ENCODE assay signal across 12 cellular contexts in genomic region chr9:72485821-72486605, GRCh38. TPM values are rescaled to one million over a fixed set of nuclear protein-coding genes. Genes with fewer than 3 reads are reported as not detected.
DNase-seq lines count a peak whose midpoint lies in the region; ATAC-seq lines count a peak whose summit lies in the region.
"Had no signal": no experiment of that assay in that cellular context is flagged by ENCODE, and none has a peak within 500 bp of the region (broad histone marks: within the 10 kb centered on the region; RNA-seq: fewer than 3 reads in every experiment).

No MANE protein-coding gene starts in this region.

- in situ Hi-C loops in GM23248 (cut with MboI), result no loop called here

- H3K36me3 ChIP-seq in GM23248 (ENCODE audit: low read depth), result no peaks in the 10 kb centered on the region
- H3K36me3 ChIP-seq: esophagus muscularis mucosa had no signal

- no peaks in the 10 kb centered on the region for H3K9me2 ChIP-seq in GM23248 (ENCODE audit: insufficient read depth)

- H3K4me2 ChIP-seq in GM23248 (ENCODE audit: unreplicated experiment), result no peak overlapping the region
- H3K4me2 ChIP-seq: KMS-11 had no signal

- 0 out of 2 replicates have a peak, but pooled peaks cover 3% of the 10 kb centered on the region for H3K4me1 ChIP-seq in GM23248 (ENCODE audit: insufficient read depth)
- H3K4me1 ChIP-seq: esophagus muscularis mucosa had no signal

- 80 to 81% methylated on average over 3 of the region's 3 CpGs for WGBS in GM23248 (ENCODE audit: low coverage in 1 of 2, low lambda C conversion rate in 2 of 2, missing lambda C conversion rate in 2 of 2), 2 experiments

- H3K9me3 ChIP-seq in GM23248 (ENCODE audit: low read depth), result no peaks in the 10 kb centered on the region
- H3K9me3 ChIP-seq: esophagus muscularis mucosa had no signal

- H3K9ac ChIP-seq in GM23248, result no peak overlapping the region
- H3K9ac ChIP-seq: KMS-11 had no signal

- no peaks in the 10 kb centered on the region for H3F3A ChIP-seq in GM23248 (ENCODE audit: insufficient read depth)

- H2AFZ ChIP-seq in GM23248, result no peak overlapping the region

- no peaks in the 10 kb centered on the region for H3K27me3 ChIP-seq in GM23248 (replicated peaks; ENCODE audit: insufficient read depth)
- H3K27me3 ChIP-seq: esophagus muscularis mucosa had no signal

- no peak overlapping the region for H3K4me3 ChIP-seq in GM23248
- H3K4me3 ChIP-seq: esophagus muscularis mucosa had no signal

- DNase-seq in GM23248 (peak; percentile 16), RPMI7951 (ENCODE audit: low read depth) (peak; percentile 49), fibroblast of the conjunctiva (ENCODE audit: low read depth) (peak; percentile 12), retina (peak; percentile 34), NOMO-1 treated with dmso at 0.1 percent for 144 hours (lab: John Stamatoyannopoulos, UW; ENCODE audit: unreplicated experiment) (no peak)
- no peak for DNase-seq in stimulated activated CD4-positive, alpha-beta T cell treated with anti-CD3 and anti-CD28 coated beads, Interleukin-12 subunit alpha, Interleukin-12 subunit beta, amount 100 ng/mL, for 4 hours
- DNase-seq: CD8-positive, alpha-beta memory T cell; islet precursor cell had no signal

- H4K20me1 ChIP-seq in GM23248 (ENCODE audit: insufficient read depth), result no peaks in the 10 kb centered on the region

- H3K79me2 ChIP-seq in GM23248 (ENCODE audit: insufficient read depth), result no peaks in the 10 kb centered on the region

- H3K27ac ChIP-seq in GM23248, result no peak overlapping the region
- H3K27ac ChIP-seq: esophagus muscularis mucosa, KMS-11 had no signal

- no peak for ATAC-seq in GM18519 (IDR thresholded peaks at IDR 0.05; ENCODE audit: low FRiP score, unreplicated experiment)
- ATAC-seq: activated CD4-positive, CD25-positive, alpha-beta regulatory T cell treated with anti-CD3 and anti-CD28 coated beads, Interleukin-2, amount 50 U/mL, for 24 hours had no signal

RNA-seq across cellular contexts. Expression of gene TMC1, which starts 35.4 kb away (rescaled TPM):
- total RNA-seq in GM23248 (2014; rRNA removed; shearing (Covaris generic)), result 2.4 TPM in 1 of 2 replicates, not detected in the other
- 0.32 and 0.45 TPM in 2 replicates for polyA plus RNA-seq in GM23248 (2016; fragmentation: Nextera tagmentation; extraction: Ambion mirVana)
- 0.29 TPM in 1 of 2 replicates, not detected in the other for total RNA-seq in RPMI7951 (2014; rRNA removed; shearing (Covaris generic))
- total RNA-seq: CD8-positive, alpha-beta memory T cell; esophagus muscularis mucosa had no signal
- polyA plus RNA-seq: CD8-positive, alpha-beta memory T cell had no signal

Comparison
In these comparisons a context has a peak if more than half of its experiments do, and no peak if none do; other contexts are left out.
1. DNase-seq: peak in GM23248 (single experiment), RPMI7951 (single experiment), fibroblast of the conjunctiva (single experiment) and retina (single experiment); none in NOMO-1 treated with dmso at 0.1 percent for 144 hours (single experiment) and stimulated activated CD4-positive, alpha-beta T cell treated with anti-CD3 and anti-CD28 coated beads, Interleukin-12 subunit alpha, Interleukin-12 subunit beta, amount 100 ng/mL, for 4 hours (single experiment).